9 cellular contexts compared by ENCODE assay signal in genomic region chr3:195443391-195443989, GRCh38. TPM values are rescaled to one million over a fixed set of nuclear protein-coding genes. Genes with fewer than 3 reads are reported as not detected.
DNase-seq lines count a peak whose midpoint lies in the region; ATAC-seq, FAIRE-seq and TF ChIP-seq lines count a peak whose summit lies in the region.
"Had no signal": no experiment of that assay in that cellular context is flagged by ENCODE, and none has a peak within 500 bp of the region (broad histone marks: within the 10 kb centered on the region; RNA-seq: fewer than 3 reads in every experiment).

No MANE protein-coding gene starts in this region.

- H3K4me3 Mint-ChIP-seq in HFFc6 (peak overlapping the region; percentile 85), mesothelial cell of epicardium (peak overlapping the region; percentile 87)

- TF ChIP-seq EP300 in A549 (IDR thresholded peaks at IDR 0.05) (no peak), GM12878 (IDR thresholded peaks at IDR 0.05; ENCODE audit: borderline replicate concordance in 1 of 2, control insufficient read depth in 1 of 2, low read depth in 2 of 2, low read length in 2 of 2) (no peak)

- DNase-seq in A549 (ENCODE audit: low read depth in 1 of 2, low spot score in 1 of 2): no peak
- DNase-seq in HFFc6: no peak
- no peak for DNase-seq in GM12878 (ENCODE audit: low read depth, low spot score)
- DNase-seq in mesothelial cell of epicardium (ENCODE audit: low spot score in 2 of 2, unreplicated experiment in 2 of 2): no peak
- no peak for DNase-seq in adrenal gland

- WGBS in A549 (ENCODE audit: missing lambda C conversion rate): 21% methylated on average over 6 of the region's 6 CpGs
- 20% methylated on average over 6 of the region's 6 CpGs for WGBS in GM12878 (ENCODE audit: insufficient coverage, insufficient replicate concordance, low lambda C conversion rate, missing lambda C conversion rate)
- WGBS in adrenal gland, 4 donors: 19 to 24% (median 21%) methylated on average over 6 of the region's 6 CpGs

- in situ Hi-C loops in GM12878 (cut with MboI): loop anchor here (10.0 kb wide), 1 partner anchor 769 kb away; the partner anchor contains the start of gene LSG1

- SMC1A ChIA-PET in GM12878 (lab: Charles Lee; ENCODE audit: uncharacterized antibody, unreplicated experiment): interaction anchor here (0.7 to 5.3 kb wide), 4 partner anchors 50 to 173 kb away, joined by 3 to 63 read pairs (median 13); partner anchors contain the start of gene XXYLT1

- TF ChIP-seq CTCF in A549 (IDR thresholded peaks at IDR 0.05): no peak
- TF ChIP-seq CTCF in HFFc6 (IDR thresholded peaks at IDR 0.05): no peak
- TF ChIP-seq CTCF in GM12878 (IDR thresholded peaks at IDR 0.05 in 2 of 3, conservative IDR thresholded peaks at IDR 0.05 in 1 of 3; ENCODE audit: control insufficient read depth in 2 of 3, extremely low read depth in 1 of 3, insufficient read depth in 1 of 3, low read depth in 3 of 3, low read length in 3 of 3): no peak
- TF ChIP-seq CTCF in mesothelial cell of epicardium (IDR thresholded peaks at IDR 0.05; ENCODE audit: unreplicated experiment): no peak
- no peak for TF ChIP-seq CTCF in adrenal gland (IDR thresholded peaks at IDR 0.05)

- RAD21 ChIA-PET in GM12878 (lab: Charles Lee; ENCODE audit: unreplicated experiment): interaction anchor here (0.6 to 5.0 kb wide), 4 partner anchors 29 to 459 kb away, joined by 3 to 49 read pairs (median 21); partner anchors contain the start of gene XXYLT1

- no peaks in the 10 kb centered on the region for H3K27me3 Mint-ChIP-seq in HFFc6 (ENCODE audit: insufficient read depth)
- H3K27me3 Mint-ChIP-seq in mesothelial cell of epicardium (ENCODE audit: low read depth): no peaks in the 10 kb centered on the region

- H3K4me1 Mint-ChIP-seq in HFFc6 (ENCODE audit: low read depth): peaks cover 34% of the 10 kb centered on the region
- H3K4me1 Mint-ChIP-seq in mesothelial cell of epicardium: peaks cover 23% of the 10 kb centered on the region

- peaks cover 22% of the 10 kb centered on the region for H3K4me1 ChIP-seq in A549
- peaks cover 7% of the 10 kb centered on the region for H3K4me1 ChIP-seq in GM12878 (ENCODE audit: control insufficient read depth, insufficient read depth, low read length)
- peaks cover 10 to 37% of the 10 kb centered on the region in 2 donors for H3K4me1 ChIP-seq in adrenal gland (replicated peaks in 1 of 2)

- H3K9me3 Mint-ChIP-seq in HFFc6 (no peaks in the 10 kb centered on the region), mesothelial cell of epicardium (no peaks in the 10 kb centered on the region)

- FAIRE-seq in A549 (lab: Jason Lieb, UNC) (no peak), GM12878 (lab: Jason Lieb, UNC) (no peak)
- FAIRE-seq: pancreas had no signal

- POLR2A ChIA-PET in A549 (lab: Yijun Ruan, JAX) (interaction anchor here (1.3 to 2.2 kb wide), 3 partner anchors 27 to 173 kb away, joined by 3 to 13 read pairs (median 9); partner anchors contain the start of genes PPP1R2 and XXYLT1), GM12878 (lab: Charles Lee) (interaction anchor here (0.9 to 3.7 kb wide), 3 partner anchors 49 to 99 kb away, joined by 3 to 29 read pairs (median 5); no protein-coding TSS in a partner anchor)

- BruUV-seq in GM12878 (replicated peaks; lab: Mats Ljungman, UMichigan): no TSS peak

- H2AFZ ChIP-seq in GM12878 (ENCODE audit: control insufficient read depth, low read depth, low read length): peak overlapping the region; percentile 97

- peaks cover 43% of the 10 kb centered on the region for H3K79me2 ChIP-seq in GM12878 (ENCODE audit: control insufficient read depth, insufficient read depth, low read length)

- ATAC-seq in A549 (no peak), GM12878 (no peak), HG03045 (IDR thresholded peaks at IDR 0.05; ENCODE audit: unreplicated experiment) (no peak), HG02610 (IDR thresholded peaks at IDR 0.05; ENCODE audit: unreplicated experiment) (no peak), GM18498 (IDR thresholded peaks at IDR 0.05; ENCODE audit: unreplicated experiment) (no peak)

- no peak for TF ChIP-seq RAD21 in A549 (conservative IDR thresholded peaks at IDR 0.05 in 1 of 2, IDR thresholded peaks at IDR 0.05 in 1 of 2)
- TF ChIP-seq RAD21 in GM12878 (IDR thresholded peaks at IDR 0.05; ENCODE audit: insufficient read depth, low read depth, low read length): no peak

- CTCF ChIA-PET in A549 (lab: Yijun Ruan, JAX): no interaction called here
- CTCF ChIA-PET in GM12878 (lab: Yijun Ruan, JAX): interaction anchor here (1.4 to 7.0 kb wide), 3 partner anchors 48 to 173 kb away, joined by 3 to 51 read pairs (median 3); partner anchors contain the start of gene XXYLT1

- H3K27ac Mint-ChIP-seq in HFFc6 (peak overlapping the region; percentile 70), mesothelial cell of epicardium (peak overlapping the region; percentile 85)

- H3K36me3 Mint-ChIP-seq in HFFc6 (ENCODE audit: low read depth) (no peaks in the 10 kb centered on the region), mesothelial cell of epicardium (no peaks in the 10 kb centered on the region)

- H3K27me3 ChIP-seq in GM12878 (replicated peaks in 1 of 2; ENCODE audit: control insufficient read depth in 2 of 2, insufficient read depth in 2 of 2, low read length in 1 of 2) (no peaks in the 10 kb centered on the region), adrenal gland (no peaks in the 10 kb centered on the region)
- H3K27me3 ChIP-seq: pancreas had no signal

- H3K4me2 ChIP-seq in A549 (peak overlapping the region; percentile 94), GM12878 (ENCODE audit: control insufficient read depth, insufficient read depth) (peak overlapping the region; percentile 93)

- H3K36me3 ChIP-seq in GM12878 (ENCODE audit: control insufficient read depth in 2 of 2, insufficient read depth in 2 of 2, low read length in 1 of 2) (no peaks in the 10 kb centered on the region), adrenal gland (replicated peaks in 1 of 2) (no peaks in the 10 kb centered on the region)
- H3K36me3 ChIP-seq: pancreas had no signal

- intact Hi-C loops in GM12878 (cut with micrococcal nuclease; ENCODE audit: unreplicated experiment): loop anchor here (2.0 to 5.0 kb wide), 3 partner anchors 49 to 173 kb away; partner anchors contain the start of gene XXYLT1
- intact Hi-C loops in adrenal gland (cut with DNase I): no loop called here

- TF ChIP-seq POLR2A in A549 (IDR thresholded peaks at IDR 0.05; ENCODE audit: low read length) (peak; percentile 38), GM12878 (IDR thresholded peaks at IDR 0.05; ENCODE audit: low read depth, low read length) (no peak), adrenal gland (IDR thresholded peaks at IDR 0.05) (no peak)

- H3K4me3 ChIP-seq in A549: peak overlapping the region; percentile 34; the same call in 2 of the 3 replicates
- peak overlapping the region; percentile 61 for H3K4me3 ChIP-seq in GM12878
- peak overlapping the region in 1 of 4 donors; percentile 35 for H3K4me3 ChIP-seq in adrenal gland

- peak overlapping the region; percentile 74 to 75 for H3K27ac ChIP-seq in A549
- peak overlapping the region; percentile 64 for H3K27ac ChIP-seq in GM12878 (ENCODE audit: control insufficient read depth, insufficient read depth)
- H3K27ac ChIP-seq in adrenal gland: peak overlapping the region in 2 of 5 donors; percentile 31 to 68

- H4K20me1 ChIP-seq in GM12878 (ENCODE audit: control insufficient read depth, insufficient read depth): no peaks in the 10 kb centered on the region

- H3K9me3 ChIP-seq in A549 (no peaks in the 10 kb centered on the region), GM12878 (replicated peaks; ENCODE audit: control insufficient read depth, insufficient read depth, low read length) (no peaks in the 10 kb centered on the region), adrenal gland (replicated peaks in 1 of 3) (no peaks in the 10 kb centered on the region)
- H3K9me3 ChIP-seq: pancreas had no signal

- peak overlapping the region; percentile 55 for H3K9ac ChIP-seq in GM12878 (ENCODE audit: control insufficient read depth, insufficient read depth, low read length)

TF ChIP-seq in GM12878, 131 proteins besides CTCF, POLR2A, EP300 and RAD21 (continues in another document):
- no peak for TF ChIP-seq BMI1 (IDR thresholded peaks at IDR 0.05; ENCODE audit: borderline replicate concordance)
- no peak for TF ChIP-seq NFIC (IDR thresholded peaks at IDR 0.05; ENCODE audit: low read depth, low read length)
- 0 out of 2 replicates have a peak, but pooled peaks have one; percentile 48 for TF ChIP-seq NBN (IDR thresholded peaks at IDR 0.05)

RNA-seq across cellular contexts. Expression of gene ACAP2, which starts 0.7 kb away (rescaled TPM):
- 18.7 and 26.0 TPM in 2 replicates for polyA plus RNA-seq in A549 (2011; rRNA removed)
- polyA plus RNA-seq in A549 (2012; cell fraction: cytosol; rRNA removed): 3.0 and 3.1 TPM in 2 replicates
- 2.6 and 3.3 TPM in 2 replicates for polyA plus RNA-seq in A549 (2012; cell fraction: nucleus; rRNA removed)
- polyA plus RNA-seq in A549 (2017; fragmentation: RNase III; extraction: RNeasy Plus Mini Kit Qiagen cat#74134 plus additional on column Dnase treatment): 7.8 to 7.9 TPM (median 7.9 TPM) in 3 replicates
- polyA minus RNA-seq in A549 (2011; rRNA and poly(A)+ RNA removed): 23.2 and 23.4 TPM in 2 replicates
- 10 to 100 TPM; 37.7 to 47.1 (median 45.2) TPM for total RNA-seq in HFFc6 (2021; fragmentation: NEBNext Ultra II Directional; extraction: Animal tissue kit (Norgen Biotek cat#: 25700))
- 185 and 202 TPM in 2 replicates for total RNA-seq in GM12878 (2013; cell fraction: nucleolus; rRNA removed)
- total RNA-seq in GM12878 (2014; rRNA removed): 38.5 and 45.7 TPM in 2 replicates
- 44.9 and 48.9 TPM in 2 replicates for total RNA-seq in GM12878 (2014; rRNA removed; fragmentation: Illumina TruSeq; extraction: Trizol)
- 37.4 and 38.2 TPM in 2 replicates for total RNA-seq in GM12878 (2021)
- 10.1 TPM for polyA plus RNA-seq in GM12878 (2011; ENCODE audit: low read depth)
- polyA plus RNA-seq in GM12878 (2011; rRNA removed): 33.2 and 48.2 TPM in 2 replicates
- 10.9 and 11.5 TPM in 2 replicates for polyA plus RNA-seq in GM12878 (2011; cell fraction: cytosol; rRNA removed)
- 21.6 and 24.1 TPM in 2 replicates for polyA plus RNA-seq in GM12878 (2011; cell fraction: nucleus; rRNA removed)
- 15.8 and 17.2 TPM in 2 replicates for polyA plus RNA-seq in GM12878 (2012)
- polyA plus RNA-seq in GM12878 (2014; fragmentation: Illumina TruSeq; extraction: Trizol): 26.0 and 33.3 TPM in 2 replicates
- polyA plus RNA-seq in GM12878 (2014; fragmentation: Nextera tagmentation; extraction: Ambion mirVana): 10 to 100 TPM in 1 of 2 experiments, 1 to 10 TPM in 1; 7.1 to 10.5 TPM
- 14.0 and 20.8 TPM in 2 replicates for polyA plus RNA-seq in GM12878 (2014; rRNA removed)
- 10 to 100 TPM; 41.1 to 53.8 TPM for polyA plus RNA-seq in GM12878 (2016; fragmentation: Nextera tagmentation; extraction: Ambion mirVana)
- 47.2 and 78.7 TPM in 2 replicates for polyA minus RNA-seq in GM12878 (2011; rRNA and poly(A)+ RNA removed)
- polyA minus RNA-seq in GM12878 (2011; cell fraction: cytosol; rRNA and poly(A)+ RNA removed): 27.2 and 27.7 TPM in 2 replicates
- 46.8 and 86.0 TPM in 2 replicates for polyA minus RNA-seq in GM12878 (2011; cell fraction: nucleus; rRNA and poly(A)+ RNA removed)
- 43.6 to 49.7 TPM (median 47.5 TPM) in 3 replicates for total RNA-seq in mesothelial cell of epicardium
- total RNA-seq in adrenal gland: 10 to 100 TPM; 16.6 to 54.3 (median 34.2) TPM
- polyA plus RNA-seq in adrenal gland: 10 to 100 TPM in 1 of 3 donors, 1 to 10 TPM in 2; 4.5 to 16.7 (median 6.2) TPM

Comparison
In these comparisons a context has a peak if more than half of its experiments do, and no peak if none do; other contexts are left out.
1. Of the 24 proteins assayed by ChIP-seq in both GM12878 and A549: peak only in GM12878: POLR2AphosphoS2 and SMC3; only in A549: POLR2A; in both: none; in neither: 21.